In genomic region chr7:50212016-50212325, GRCh38 we compare ENCODE assay signal across 23 cellular contexts.
A peak's percentile ranks its signal among the peaks of the same experiment; 100 is the strongest.
DNase-seq lines count a peak whose midpoint lies in the region; ATAC-seq lines count a peak whose summit lies in the region.
"Had no signal": no experiment of that assay in that cellular context is flagged by ENCODE, and none has a peak within 500 bp of the region (broad histone marks: within the 10 kb centered on the region; RNA-seq: fewer than 3 reads in every experiment).

No MANE protein-coding gene starts in this region.

- H3K27me3 ChIP-seq in CD8-positive, alpha-beta memory T cell (ENCODE audit: insufficient read depth, low read length, poor library complexity, severe bottlenecking), result no peaks in the 10 kb centered on the region
- H3K27me3 ChIP-seq: upper lobe of right lung had no signal

- H3K4me1 ChIP-seq in CD8-positive, alpha-beta memory T cell (ENCODE audit: insufficient read depth, low read length), result peaks cover 73% of the 10 kb centered on the region
- H3K4me1 ChIP-seq: esophagus squamous epithelium, HAP-1, upper lobe of right lung had no signal

- H3K4me3 Mint-ChIP-seq in activated naive CD4-positive, alpha-beta T cell treated with anti-CD3 and anti-CD28 coated beads for 36 hours, result no peak overlapping the region
- no peak overlapping the region for H3K4me3 Mint-ChIP-seq in activated T-helper 1 cell treated with anti-CD3 and anti-CD28 coated beads, Interleukin-12 subunit alpha, Interleukin-12 subunit beta, Interleukin-2, Interleukin-4 antibody, amounts not matched to agents 30 ng/mL and 10 ng/mL and 1 ng/mL, durations not matched to agents 14 hours and 24 hours and 36 hours
- no peak overlapping the region for H3K4me3 Mint-ChIP-seq in stimulated activated memory B cell treated with anti-CD40 and anti-IgM and Interleukin-4, amounts not matched to agents 10 μg/mL and 1 μg/mL and 100 μg/mL, for 72 hours
- H3K4me3 Mint-ChIP-seq in CD8-positive, alpha-beta memory T cell, result peak overlapping the region in 1 of 7 donors; percentile 87
- H3K4me3 Mint-ChIP-seq: nephron had no signal

- no peak overlapping the region for H3K4me3 ChIP-seq in CD8-positive, alpha-beta memory T cell (ENCODE audit: low read length)
- H3K4me3 ChIP-seq: esophagus squamous epithelium, HAP-1, upper lobe of right lung had no signal

- H3K4me1 Mint-ChIP-seq in activated naive CD4-positive, alpha-beta T cell treated with anti-CD3 and anti-CD28 coated beads for 36 hours (ENCODE audit: low read depth), result peaks cover 90% of the 10 kb centered on the region
- H3K4me1 Mint-ChIP-seq in activated T-helper 1 cell treated with anti-CD3 and anti-CD28 coated beads, Interleukin-12 subunit alpha, Interleukin-12 subunit beta, Interleukin-2, Interleukin-4 antibody, amounts not matched to agents 30 ng/mL and 10 ng/mL and 1 ng/mL, durations not matched to agents 14 hours and 24 hours and 36 hours (ENCODE audit: low read depth), result peaks cover 96% of the 10 kb centered on the region
- peaks cover 63% of the 10 kb centered on the region for H3K4me1 Mint-ChIP-seq in stimulated activated memory B cell treated with anti-CD40 and anti-IgM and Interleukin-4, amounts not matched to agents 10 μg/mL and 1 μg/mL and 100 μg/mL, for 72 hours
- H3K4me1 Mint-ChIP-seq in CD8-positive, alpha-beta memory T cell, result peaks cover 66 to 86% (median 74%) of the 10 kb centered on the region in 3 donors
- H3K4me1 Mint-ChIP-seq: nephron had no signal

- H3K27me3 Mint-ChIP-seq in activated naive CD4-positive, alpha-beta T cell treated with anti-CD3 and anti-CD28 coated beads for 36 hours (ENCODE audit: low read depth), result no peaks in the 10 kb centered on the region
- no peaks in the 10 kb centered on the region for H3K27me3 Mint-ChIP-seq in activated T-helper 1 cell treated with anti-CD3 and anti-CD28 coated beads, Interleukin-12 subunit alpha, Interleukin-12 subunit beta, Interleukin-2, Interleukin-4 antibody, amounts not matched to agents 30 ng/mL and 10 ng/mL and 1 ng/mL, durations not matched to agents 14 hours and 24 hours and 36 hours (ENCODE audit: insufficient read depth)
- no peaks in the 10 kb centered on the region for H3K27me3 Mint-ChIP-seq in stimulated activated memory B cell treated with anti-CD40 and anti-IgM and Interleukin-4, amounts not matched to agents 10 μg/mL and 1 μg/mL and 100 μg/mL, for 72 hours
- H3K27me3 Mint-ChIP-seq in CD8-positive, alpha-beta memory T cell, result no peaks in the 10 kb centered on the region
- H3K27me3 Mint-ChIP-seq: B cell had no signal

- no peak for ATAC-seq in activated naive CD4-positive, alpha-beta T cell treated with anti-CD3 and anti-CD28 coated beads, Interleukin-2, amount 50 U/mL, for 72 hours
- ATAC-seq in stimulated activated memory B cell treated with anti-CD40 and anti-IgM and Interleukin-4, amounts not matched to agents 10 μg/mL and 1 μg/mL and 100 μg/mL, for 72 hours, result no peak

- H3K36me3 ChIP-seq in CD8-positive, alpha-beta memory T cell (ENCODE audit: insufficient read depth, low read length), result no peaks in the 10 kb centered on the region
- H3K36me3 ChIP-seq: esophagus squamous epithelium, HAP-1, upper lobe of right lung had no signal

- H3K27ac Mint-ChIP-seq in activated naive CD4-positive, alpha-beta T cell treated with anti-CD3 and anti-CD28 coated beads, Interleukin-2, amount 50 U/mL, for 72 hours, result peak overlapping the region; percentile 72 to 91
- no peak overlapping the region for H3K27ac Mint-ChIP-seq in activated naive CD4-positive, alpha-beta T cell treated with anti-CD3 and anti-CD28 coated beads for 36 hours
- H3K27ac Mint-ChIP-seq in activated T-helper 1 cell treated with anti-CD3 and anti-CD28 coated beads, Interleukin-12 subunit alpha, Interleukin-12 subunit beta, Interleukin-2, Interleukin-4 antibody, amounts not matched to agents 30 ng/mL and 10 ng/mL and 1 ng/mL, durations not matched to agents 14 hours and 24 hours and 36 hours, result peak overlapping the region; percentile 85
- H3K27ac Mint-ChIP-seq in stimulated activated memory B cell treated with anti-CD40 and anti-IgM and Interleukin-4, amounts not matched to agents 10 μg/mL and 1 μg/mL and 100 μg/mL, for 72 hours, result peak overlapping the region; percentile 57
- peak overlapping the region in 2 of 8 donors; percentile 1 to 75 for H3K27ac Mint-ChIP-seq in CD8-positive, alpha-beta memory T cell
- H3K27ac Mint-ChIP-seq: nephron, progenitor cell of endocrine pancreas had no signal

- no peaks in the 10 kb centered on the region for H3K9me3 Mint-ChIP-seq in activated naive CD4-positive, alpha-beta T cell treated with anti-CD3 and anti-CD28 coated beads, Interleukin-2, amount 50 U/mL, for 72 hours
- H3K9me3 Mint-ChIP-seq in activated naive CD4-positive, alpha-beta T cell treated with anti-CD3 and anti-CD28 coated beads for 36 hours, result no peaks in the 10 kb centered on the region
- no peaks in the 10 kb centered on the region for H3K9me3 Mint-ChIP-seq in activated T-helper 1 cell treated with anti-CD3 and anti-CD28 coated beads, Interleukin-12 subunit alpha, Interleukin-12 subunit beta, Interleukin-2, Interleukin-4 antibody, amounts not matched to agents 30 ng/mL and 10 ng/mL and 1 ng/mL, durations not matched to agents 14 hours and 24 hours and 36 hours
- H3K9me3 Mint-ChIP-seq in stimulated activated memory B cell treated with anti-CD40 and anti-IgM and Interleukin-4, amounts not matched to agents 10 μg/mL and 1 μg/mL and 100 μg/mL, for 72 hours, result no peaks in the 10 kb centered on the region
- H3K9me3 Mint-ChIP-seq in CD8-positive, alpha-beta memory T cell, result no peaks in the 10 kb centered on the region
- H3K9me3 Mint-ChIP-seq: nephron had no signal

- no peaks in the 10 kb centered on the region for H3K9me3 ChIP-seq in CD8-positive, alpha-beta memory T cell (ENCODE audit: low read length)
- H3K9me3 ChIP-seq: esophagus squamous epithelium, HAP-1, upper lobe of right lung had no signal

- H3K36me3 Mint-ChIP-seq in activated naive CD4-positive, alpha-beta T cell treated with anti-CD3 and anti-CD28 coated beads, Interleukin-2, amount 50 U/mL, for 72 hours, result peaks cover 5 to 15% of the 10 kb centered on the region in 2 donors
- no peaks in the 10 kb centered on the region for H3K36me3 Mint-ChIP-seq in activated naive CD4-positive, alpha-beta T cell treated with anti-CD3 and anti-CD28 coated beads for 36 hours (ENCODE audit: low read depth)
- H3K36me3 Mint-ChIP-seq in activated T-helper 1 cell treated with anti-CD3 and anti-CD28 coated beads, Interleukin-12 subunit alpha, Interleukin-12 subunit beta, Interleukin-2, Interleukin-4 antibody, amounts not matched to agents 30 ng/mL and 10 ng/mL and 1 ng/mL, durations not matched to agents 14 hours and 24 hours and 36 hours (ENCODE audit: low read depth), result peaks cover 3% of the 10 kb centered on the region
- no peaks in the 10 kb centered on the region for H3K36me3 Mint-ChIP-seq in stimulated activated memory B cell treated with anti-CD40 and anti-IgM and Interleukin-4, amounts not matched to agents 10 μg/mL and 1 μg/mL and 100 μg/mL, for 72 hours
- H3K36me3 Mint-ChIP-seq in CD8-positive, alpha-beta memory T cell, result no peaks in the 10 kb centered on the region

- POLR2A ChIA-PET in CD8-positive, alpha-beta memory T cell (lab: Charles Lee), result interaction anchor here (0.7 to 1.0 kb wide), 2 partner anchors 99 to 127 kb away, joined by 4 to 5 read pairs; no protein-coding TSS in a partner anchor

- intact Hi-C loops in activated naive CD4-positive, alpha-beta T cell treated with anti-CD3 and anti-CD28 coated beads for 36 hours (cut with micrococcal nuclease), result no loop called here
- intact Hi-C loops in activated T-helper 1 cell treated with anti-CD3 and anti-CD28 coated beads, Interleukin-12 subunit alpha, Interleukin-12 subunit beta, Interleukin-2, Interleukin-4 antibody, amounts not matched to agents 30 ng/mL and 10 ng/mL and 1 ng/mL, durations not matched to agents 14 hours and 24 hours and 36 hours (cut with micrococcal nuclease), result no loop called here

- no peak overlapping the region for H3K27ac ChIP-seq in CD8-positive, alpha-beta memory T cell (ENCODE audit: low read depth, low read length)
- H3K27ac ChIP-seq: 22Rv1, esophagus squamous epithelium, RWPE1, upper lobe of right lung had no signal

- peak; percentile 40 for DNase-seq in DMS153 (lab: John Stamatoyannopoulos, UW)
- no peak for DNase-seq in DMS153 treated with DMSO at 0.1 percent for 48 hours (lab: John Stamatoyannopoulos, UW; ENCODE audit: unreplicated experiment)
- DNase-seq in activated naive CD4-positive, alpha-beta T cell treated with anti-CD3 and anti-CD28 coated beads, Interleukin-2, amount 50 U/mL, for 72 hours (ENCODE audit: low spot score in 2 of 2), result no peak
- DNase-seq in activated naive CD4-positive, alpha-beta T cell treated with anti-CD3 and anti-CD28 coated beads for 36 hours, result no peak
- no peak for DNase-seq in activated T-helper 1 cell treated with anti-CD3 and anti-CD28 coated beads, Interleukin-12 subunit alpha, Interleukin-12 subunit beta, Interleukin-2, Interleukin-4 antibody, amounts not matched to agents 30 ng/mL and 10 ng/mL and 1 ng/mL, durations not matched to agents 14 hours and 24 hours and 36 hours (ENCODE audit: low spot score)
- DNase-seq in CD8-positive, alpha-beta memory T cell, result no peak
- DNase-seq in HT-29 (ENCODE audit: low spot score), result no peak
- DNase-seq: activated effector memory CD4-positive, alpha-beta T cell treated with anti-CD3 and anti-CD28 coated beads, Interleukin-2, amount 50 U/mL, for 16 hours; effector CD8-positive, alpha-beta T cell; esophagus squamous epithelium; mesendoderm; MM.1S; NCI-H187; NCI-H446 treated with DMSO at 0.1 percent for 48 hours; stimulated activated CD4-positive, alpha-beta T cell treated with anti-CD3 and anti-CD28 coated beads, Interleukin-2, amount 100 ng/mL, for 24 hours; upper lobe of right lung had no signal

- CTCF ChIA-PET in activated naive CD4-positive, alpha-beta T cell treated with anti-CD3 and anti-CD28 coated beads for 36 hours (lab: Charles Lee), result interaction anchor here (0.7 to 1.6 kb wide), 5 partner anchors 18 to 111 kb away, joined by 3 to 4 read pairs (median 3); no protein-coding TSS in a partner anchor
- CTCF ChIA-PET in CD8-positive, alpha-beta memory T cell (lab: Charles Lee), result interaction anchor here (1.7 to 2.0 kb wide), 2 partner anchors 16 to 96 kb away, joined by 5 read pairs; no protein-coding TSS in a partner anchor
